Comparison of ENCODE assay signal across 33 cellular contexts in the genomic region with DNA sequence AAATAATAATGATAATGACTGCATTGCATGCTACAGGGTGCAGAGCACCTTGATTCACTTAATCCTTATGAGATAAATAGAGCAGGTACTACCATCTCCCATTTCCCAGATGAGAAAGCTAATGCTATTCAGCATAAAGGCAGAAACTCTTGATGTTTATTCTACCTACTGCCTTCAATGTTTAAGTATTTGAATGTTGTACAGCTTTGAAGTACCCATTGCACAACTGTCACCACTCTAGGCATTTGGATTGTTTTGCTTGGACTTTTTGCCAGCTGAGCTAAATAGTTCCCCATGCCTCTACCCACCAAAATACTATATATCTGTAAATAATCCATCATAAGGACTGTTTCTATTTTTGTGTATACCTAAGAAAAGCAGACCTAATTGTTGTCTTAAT.
"Had no signal": no experiment of that assay in that cellular context is flagged by ENCODE, and none has a peak within 500 bp of the region (broad histone marks: within the 10 kb centered on the region; RNA-seq: fewer than 3 reads in every experiment).

No MANE protein-coding gene starts in this region.

- H3K27me3 ChIP-seq: body of pancreas, brain microvascular endothelial cell, breast epithelium had no signal

- H3K4me3 ChIP-seq: body of pancreas, breast epithelium had no signal

- H3K4me1 ChIP-seq: body of pancreas, breast epithelium had no signal

- ATAC-seq: activated CD8-positive, alpha-beta T cell treated with anti-CD3 and anti-CD28 coated beads for 36 hours; activated naive CD8-positive, alpha-beta T cell treated with anti-CD3 and anti-CD28 coated beads, Interleukin-2, amount 50 U/mL, for 24 hours; activated T-cell treated with anti-CD3 and anti-CD28 coated beads, Interleukin-2, amount 50 U/mL, for 4 hours; activated T-cell treated with anti-CD3 and anti-CD28 coated beads, Interleukin-2, amount 50 U/mL, for 72 hours; body of pancreas had no signal

- H3K9me3 ChIP-seq: body of pancreas, breast epithelium had no signal

- H3K27ac Mint-ChIP-seq: activated naive CD8-positive, alpha-beta T cell treated with anti-CD3 and anti-CD28 coated beads, Interleukin-2, amount 10 ng/mL, durations not matched to agents 7 days and 5 days; activated naive CD8-positive, alpha-beta T cell treated with anti-CD3 and anti-CD28 coated beads, Interleukin-2, amount 50 U/mL, for 24 hours; activated T-helper 1 cell treated with anti-CD3 and anti-CD28 coated beads, Interleukin-12 subunit alpha, Interleukin-12 subunit beta, Interleukin-2, Interleukin-4 antibody, amounts not matched to agents 30 ng/mL and 10 ng/mL and 1 ng/mL, durations not matched to agents 14 hours and 24 hours and 36 hours; activated T-helper 2 cell treated with anti-CD3 and anti-CD28 coated beads, Interferon-gamma antibody, Interleukin-2, Interleukin-4, amounts not matched to agents 10 μg/mL and 5 μg/mL and 100 μg/mL, durations not matched to agents 14 hours and 24 hours and 36 hours; T-helper 2 cell treated with Interferon-gamma antibody and Interleukin-4, amounts not matched to agents 5 μg/mL and 100 μg/mL, for 36 hours had no signal

- DNase-seq: activated B cell treated with CpG ODN at 0.5 μM for 24 hours; activated CD4-positive, alpha-beta memory T cell treated with anti-CD3 and anti-CD28 coated beads for 36 hours; activated CD4-positive, alpha-beta T cell treated with anti-CD3 and anti-CD28 coated beads for 48 hours; activated CD4-positive, alpha-beta T cell treated with anti-CD3 and anti-CD28 coated beads, Interleukin-2, amount 50 U/mL, for 1 hour; activated CD4-positive, alpha-beta T cell treated with anti-CD3 and anti-CD28 coated beads, Interleukin-2, amount 50 U/mL, for 4 hours; activated CD4-positive, CD25-positive, alpha-beta regulatory T cell treated with anti-CD3 and anti-CD28 coated beads, Interleukin-2, amount 50 U/mL, for 72 hours; activated CD8-positive, alpha-beta memory T cell treated with anti-CD3 and anti-CD28 coated beads, Interleukin-2, amount 50 U/mL, for 4 hours; activated CD8-positive, alpha-beta T cell treated with anti-CD3 and anti-CD28 coated beads for 36 hours; activated effector memory CD4-positive, alpha-beta T cell treated with Interleukin-2 at 50 U/mL for 16 hours; activated gamma-delta T cell; activated naive CD4-positive, alpha-beta T cell treated with anti-CD3 and anti-CD28 coated beads for 36 hours; activated naive CD4-positive, alpha-beta T cell treated with anti-CD3 and anti-CD28 coated beads, Interleukin-2, amount 50 U/mL, for 16 hours; activated naive CD8-positive, alpha-beta T cell treated with anti-CD3 and anti-CD28 coated beads, Interleukin-2, amount 10 ng/mL, durations not matched to agents 7 days and 5 days; activated naive CD8-positive, alpha-beta T cell treated with anti-CD3 and anti-CD28 coated beads, Interleukin-2, amount 50 U/mL, for 24 hours; activated T-cell treated with anti-CD3 and anti-CD28 coated beads for 4 hours; activated T-cell treated with anti-CD3 and anti-CD28 coated beads, Interleukin-2, amount 50 U/mL, for 1 hour; activated T-cell treated with anti-CD3 and anti-CD28 coated beads, Interleukin-2, amount 50 U/mL, for 4 hours; activated T-cell treated with anti-CD3 and anti-CD28 coated beads, Interleukin-2, amount 50 U/mL, for 72 hours; aorta; body of pancreas; brain microvascular endothelial cell; central memory CD4-positive, alpha-beta T cell; SW 1271; T-helper 1 cell; T-helper 2 cell; T-helper 9 cell had no signal

- H3K27me3 Mint-ChIP-seq: activated B cell treated with CpG ODN at 0.5 μM for 24 hours; activated CD4-positive, alpha-beta memory T cell treated with anti-CD3 and anti-CD28 coated beads for 36 hours; activated CD8-positive, alpha-beta T cell treated with anti-CD3 and anti-CD28 coated beads for 36 hours; activated naive CD8-positive, alpha-beta T cell; activated naive CD8-positive, alpha-beta T cell treated with anti-CD3 and anti-CD28 coated beads, Interleukin-2, amount 10 ng/mL, durations not matched to agents 7 days and 5 days; activated naive CD8-positive, alpha-beta T cell treated with anti-CD3 and anti-CD28 coated beads, Interleukin-2, amount 50 U/mL, for 24 hours had no signal

- H3K9me3 Mint-ChIP-seq: activated B cell treated with CpG ODN at 0.5 μM for 24 hours; activated CD4-positive, alpha-beta memory T cell treated with anti-CD3 and anti-CD28 coated beads for 36 hours; activated CD8-positive, alpha-beta T cell treated with anti-CD3 and anti-CD28 coated beads for 36 hours; activated naive CD4-positive, alpha-beta T cell treated with anti-CD3 and anti-CD28 coated beads for 36 hours; activated naive CD8-positive, alpha-beta T cell treated with anti-CD3 and anti-CD28 coated beads, Interleukin-2, amount 10 ng/mL, durations not matched to agents 7 days and 5 days; activated naive CD8-positive, alpha-beta T cell treated with anti-CD3 and anti-CD28 coated beads, Interleukin-2, amount 50 U/mL, for 24 hours; activated T-cell treated with anti-CD3 and anti-CD28 coated beads, Interleukin-2, amount 50 U/mL, for 4 hours; activated T-cell treated with anti-CD3 and anti-CD28 coated beads, Interleukin-2, amount 50 U/mL, for 72 hours; activated T-helper 1 cell treated with anti-CD3 and anti-CD28 coated beads, Interleukin-12 subunit alpha, Interleukin-12 subunit beta, Interleukin-2, Interleukin-4 antibody, amounts not matched to agents 30 ng/mL and 10 ng/mL and 1 ng/mL, durations not matched to agents 14 hours and 24 hours and 36 hours; activated T-helper 2 cell treated with anti-CD3 and anti-CD28 coated beads, Interferon-gamma antibody, Interleukin-2, Interleukin-4, amounts not matched to agents 10 μg/mL and 5 μg/mL and 100 μg/mL, durations not matched to agents 14 hours and 24 hours and 36 hours; T-helper 1 cell treated with Interleukin-12 subunit alpha and Interleukin-12 subunit beta and Interleukin-4 antibody, amounts not matched to agents 30 μg/mL and 1 μg/mL, for 36 hours; T-helper 2 cell treated with Interferon-gamma antibody and Interleukin-4, amounts not matched to agents 5 μg/mL and 100 μg/mL, for 36 hours had no signal

- H3K27ac ChIP-seq: body of pancreas, brain microvascular endothelial cell, breast epithelium, VCaP had no signal

- H3K4me3 Mint-ChIP-seq: activated B cell treated with CpG ODN at 0.5 μM for 24 hours; activated CD4-positive, alpha-beta memory T cell treated with anti-CD3 and anti-CD28 coated beads for 36 hours; activated CD8-positive, alpha-beta T cell treated with anti-CD3 and anti-CD28 coated beads for 36 hours; activated naive CD4-positive, alpha-beta T cell treated with anti-CD3 and anti-CD28 coated beads for 36 hours; activated naive CD8-positive, alpha-beta T cell; activated naive CD8-positive, alpha-beta T cell treated with anti-CD3 and anti-CD28 coated beads, Interleukin-2, amount 10 ng/mL, durations not matched to agents 7 days and 5 days; activated naive CD8-positive, alpha-beta T cell treated with anti-CD3 and anti-CD28 coated beads, Interleukin-2, amount 50 U/mL, for 24 hours; activated T-cell treated with anti-CD3 and anti-CD28 coated beads, Interleukin-2, amount 50 U/mL, for 4 hours; activated T-cell treated with anti-CD3 and anti-CD28 coated beads, Interleukin-2, amount 50 U/mL, for 72 hours; activated T-helper 1 cell treated with anti-CD3 and anti-CD28 coated beads, Interleukin-12 subunit alpha, Interleukin-12 subunit beta, Interleukin-2, Interleukin-4 antibody, amounts not matched to agents 30 ng/mL and 10 ng/mL and 1 ng/mL, durations not matched to agents 14 hours and 24 hours and 36 hours; T-helper 1 cell treated with Interleukin-12 subunit alpha and Interleukin-12 subunit beta and Interleukin-4 antibody, amounts not matched to agents 30 μg/mL and 1 μg/mL, for 36 hours; T-helper 2 cell treated with Interferon-gamma antibody and Interleukin-4, amounts not matched to agents 5 μg/mL and 100 μg/mL, for 36 hours had no signal
